ENCODE assay signal across 1 cellular context in genomic region chr3:52690560-52690959, GRCh38.
TF ChIP-seq lines count a peak whose summit lies in the region.

No MANE protein-coding gene starts in this region.

TF ChIP-seq in WTC11, 78 proteins besides CTCF, POLR2A, EP300 and RAD21 (continued from another document):
- TF ChIP-seq ZSCAN18 (CRISPR knock-in tag; IDR thresholded peaks at IDR 0.05) (no peak), CREM (CRISPR knock-in tag; IDR thresholded peaks at IDR 0.05) (no peak)
TF ChIP-seq in WTC11: peak in this region for 0.
